9 cellular contexts compared by ENCODE assay signal in the genomic region with DNA sequence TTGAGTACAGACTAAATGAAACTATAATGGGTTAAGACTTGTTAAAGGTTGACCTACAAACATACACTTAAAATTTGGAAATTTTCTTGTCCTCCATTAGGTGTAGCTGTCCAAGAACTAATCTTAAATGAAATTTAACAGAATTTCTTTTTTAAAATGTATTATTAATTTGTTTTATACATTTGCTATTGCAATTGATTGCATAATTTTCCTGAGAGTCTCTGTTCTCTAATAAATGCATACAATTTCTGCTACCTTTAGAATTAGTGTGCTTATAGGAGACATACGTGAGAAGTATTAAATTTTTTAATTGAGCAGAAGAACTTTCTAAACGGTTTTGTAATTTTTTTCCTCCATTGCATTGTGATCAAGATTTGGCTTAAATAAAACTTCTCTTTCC. TPM values are rescaled to one million over a fixed set of nuclear protein-coding genes. Genes with fewer than 3 reads are reported as not detected.
DNase-seq lines count a peak whose midpoint lies in the region; ATAC-seq lines count a peak whose summit lies in the region.
"Had no signal": no experiment of that assay in that cellular context is flagged by ENCODE, and none has a peak within 500 bp of the region (broad histone marks: within the 10 kb centered on the region; RNA-seq: fewer than 3 reads in every experiment).

No MANE protein-coding gene starts in this region.

- H3K9ac ChIP-seq in iPS-20b (ENCODE audit: low read depth, low read length), result peak overlapping the region; percentile 84; the same call in 1 of the 2 replicates
- peak overlapping the region in 1 of 5 donors; percentile 95 for H3K9ac ChIP-seq in subcutaneous abdominal adipose tissue (ENCODE audit: low read length in 5 of 5)

- peak overlapping the region; percentile 92 for H3K4me3 Mint-ChIP-seq in activated naive CD4-positive, alpha-beta T cell treated with anti-CD3 and anti-CD28 coated beads, Interleukin-2, amount 10 ng/mL, durations not matched to agents 7 days and 5 days
- H3K4me3 Mint-ChIP-seq in activated CD8-positive, alpha-beta T cell treated with anti-CD3 and anti-CD28 coated beads, Interleukin-2, amount 10 ng/mL, durations not matched to agents 7 days and 5 days, result peak overlapping the region; percentile 88

- CTCF ChIA-PET in activated naive CD4-positive, alpha-beta T cell treated with anti-CD3 and anti-CD28 coated beads, Interleukin-2, amount 10 ng/mL, durations not matched to agents 7 days and 5 days (lab: Charles Lee), result interaction anchor here (0.7 to 2.3 kb wide), 3 partner anchors 132 to 536 kb away, joined by 3 to 6 read pairs (median 4); no protein-coding TSS in a partner anchor
- CTCF ChIA-PET in activated CD8-positive, alpha-beta T cell treated with anti-CD3 and anti-CD28 coated beads, Interleukin-2, amount 10 ng/mL, durations not matched to agents 7 days and 5 days (lab: Charles Lee), result interaction anchor here (0.6 to 3.2 kb wide), 2 partner anchors 45 to 47 kb away, joined by 3 to 9 read pairs; no protein-coding TSS in a partner anchor

- H3K27ac ChIP-seq in iPS-20b (ENCODE audit: low read length), result no peak overlapping the region
- no peak overlapping the region for H3K27ac ChIP-seq in subcutaneous abdominal adipose tissue (ENCODE audit: low read depth, low read length)

- H3K27me3 ChIP-seq in iPS-20b (ENCODE audit: insufficient read depth, low read length), result no peaks in the 10 kb centered on the region
- H3K27me3 ChIP-seq in subcutaneous abdominal adipose tissue (ENCODE audit: control insufficient read depth in 5 of 5, insufficient read depth in 4 of 5, low read length in 5 of 5), result no peaks in the 10 kb centered on the region

- DNase-seq in activated naive CD4-positive, alpha-beta T cell treated with anti-CD3 and anti-CD28 coated beads, Interleukin-2, amount 10 ng/mL, durations not matched to agents 7 days and 5 days, result no peak
- no peak for DNase-seq in activated naive CD4-positive, alpha-beta T cell (lab: John Stamatoyannopoulos, UW)
- DNase-seq in activated CD8-positive, alpha-beta T cell treated with anti-CD3 and anti-CD28 coated beads, Interleukin-2, amount 10 ng/mL, durations not matched to agents 7 days and 5 days, result no peak
- no peak for DNase-seq in NCI-H1436 treated with DMSO at 0.1 percent for 48 hours (lab: John Stamatoyannopoulos, UW)
- DNase-seq: effector CD4-positive, alpha-beta T cell had no signal

- POLR2A ChIA-PET in activated CD8-positive, alpha-beta T cell treated with anti-CD3 and anti-CD28 coated beads, Interleukin-2, amount 10 ng/mL, durations not matched to agents 7 days and 5 days (lab: Charles Lee), result no interaction called here

- no peaks in the 10 kb centered on the region; the same call in 1 of the 2 replicates for H3K4me1 ChIP-seq in iPS-20b (ENCODE audit: insufficient read depth, low read length)
- peaks cover 0 to 20% (median 17%) of the 10 kb centered on the region in 5 donors for H3K4me1 ChIP-seq in subcutaneous abdominal adipose tissue (ENCODE audit: control insufficient read depth in 5 of 5, insufficient read depth in 5 of 5, low read length in 5 of 5)

- H3K36me3 Mint-ChIP-seq in activated naive CD4-positive, alpha-beta T cell treated with anti-CD3 and anti-CD28 coated beads, Interleukin-2, amount 10 ng/mL, durations not matched to agents 7 days and 5 days, result peaks cover 8% of the 10 kb centered on the region
- H3K36me3 Mint-ChIP-seq in activated CD8-positive, alpha-beta T cell treated with anti-CD3 and anti-CD28 coated beads, Interleukin-2, amount 10 ng/mL, durations not matched to agents 7 days and 5 days (ENCODE audit: low read depth), result peaks cover 10% of the 10 kb centered on the region

- H3K27ac Mint-ChIP-seq in activated naive CD4-positive, alpha-beta T cell treated with anti-CD3 and anti-CD28 coated beads, Interleukin-2, amount 10 ng/mL, durations not matched to agents 7 days and 5 days, result peak overlapping the region; percentile 85
- no peak overlapping the region for H3K27ac Mint-ChIP-seq in activated CD8-positive, alpha-beta T cell treated with anti-CD3 and anti-CD28 coated beads, Interleukin-2, amount 10 ng/mL, durations not matched to agents 7 days and 5 days

- ATAC-seq in activated CD8-positive, alpha-beta T cell treated with anti-CD3 and anti-CD28 coated beads, Interleukin-2, amount 10 ng/mL, durations not matched to agents 7 days and 5 days, result no peak
- ATAC-seq in GM18520 (IDR thresholded peaks at IDR 0.05; ENCODE audit: unreplicated experiment) (no peak), GM19023 (IDR thresholded peaks at IDR 0.05; ENCODE audit: unreplicated experiment) (no peak)

- H3K9me3 ChIP-seq in iPS-20b (ENCODE audit: insufficient read depth, low read depth, low read length) (no peaks in the 10 kb centered on the region), subcutaneous abdominal adipose tissue (ENCODE audit: control insufficient read depth in 5 of 5, low read length in 5 of 5) (no peaks in the 10 kb centered on the region)

- H3K9me3 Mint-ChIP-seq in activated naive CD4-positive, alpha-beta T cell treated with anti-CD3 and anti-CD28 coated beads, Interleukin-2, amount 10 ng/mL, durations not matched to agents 7 days and 5 days, result no peaks in the 10 kb centered on the region
- H3K9me3 Mint-ChIP-seq in activated CD8-positive, alpha-beta T cell treated with anti-CD3 and anti-CD28 coated beads, Interleukin-2, amount 10 ng/mL, durations not matched to agents 7 days and 5 days (ENCODE audit: insufficient read depth), result no peaks in the 10 kb centered on the region

- peaks cover 26% of the 10 kb centered on the region for H3K36me3 ChIP-seq in iPS-20b (ENCODE audit: insufficient read depth, low read depth, low read length)
- peaks cover 3 to 16% (median 7%) of the 10 kb centered on the region in 5 donors for H3K36me3 ChIP-seq in subcutaneous abdominal adipose tissue (ENCODE audit: control insufficient read depth in 5 of 5, insufficient read depth in 5 of 5, low read length in 5 of 5)

- H3K4me3 ChIP-seq in iPS-20b (ENCODE audit: low read length), result peak overlapping the region; percentile 94
- H3K4me3 ChIP-seq in subcutaneous abdominal adipose tissue (ENCODE audit: low read depth in 1 of 5, low read length in 5 of 5), result peak overlapping the region in 3 of 5 donors; percentile 77 to 99 (median 95)

- H3K27me3 Mint-ChIP-seq in activated naive CD4-positive, alpha-beta T cell treated with anti-CD3 and anti-CD28 coated beads, Interleukin-2, amount 10 ng/mL, durations not matched to agents 7 days and 5 days, result peaks cover 12% of the 10 kb centered on the region
- no peaks in the 10 kb centered on the region for H3K27me3 Mint-ChIP-seq in activated CD8-positive, alpha-beta T cell treated with anti-CD3 and anti-CD28 coated beads, Interleukin-2, amount 10 ng/mL, durations not matched to agents 7 days and 5 days (ENCODE audit: low read depth)

- peaks cover 25% of the 10 kb centered on the region for H3K4me1 Mint-ChIP-seq in activated naive CD4-positive, alpha-beta T cell treated with anti-CD3 and anti-CD28 coated beads, Interleukin-2, amount 10 ng/mL, durations not matched to agents 7 days and 5 days
- peaks cover 25% of the 10 kb centered on the region for H3K4me1 Mint-ChIP-seq in activated CD8-positive, alpha-beta T cell treated with anti-CD3 and anti-CD28 coated beads, Interleukin-2, amount 10 ng/mL, durations not matched to agents 7 days and 5 days (ENCODE audit: low read depth)

RNA-seq across cellular contexts. Expression of a gene that starts 1.5 kb away (rescaled TPM):
- 1 to 10 TPM; 6.5 to 7.8 TPM for total RNA-seq in activated CD8-positive, alpha-beta T cell treated with anti-CD3 and anti-CD28 coated beads, Interleukin-2, amount 10 ng/mL, durations not matched to agents 7 days and 5 days
